ENCODE assay signal across 26 cellular contexts in the genomic region with DNA sequence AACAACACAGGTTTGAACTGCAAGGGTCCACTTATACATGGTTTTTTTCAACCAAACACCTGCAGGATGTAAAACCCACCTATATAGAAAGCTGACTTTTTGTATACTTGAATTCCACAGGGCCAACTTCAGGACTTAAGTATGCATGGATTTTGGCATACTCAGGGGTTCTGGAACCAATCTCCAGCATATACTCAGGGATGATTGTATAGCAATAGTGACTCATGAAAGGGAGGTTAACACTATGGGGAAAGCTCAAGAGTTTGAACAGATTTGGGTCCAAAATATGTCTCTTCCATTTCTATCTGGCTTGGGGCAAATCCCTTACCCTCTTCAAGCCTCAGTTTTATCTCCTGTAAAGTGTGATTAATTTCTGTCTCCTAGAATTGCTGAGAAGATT.
DNase-seq lines count a peak whose midpoint lies in the region; FAIRE-seq and TF ChIP-seq lines count a peak whose summit lies in the region.
"Had no signal": no experiment of that assay in that cellular context is flagged by ENCODE, and none has a peak within 500 bp of the region (broad histone marks: within the 10 kb centered on the region; RNA-seq: fewer than 3 reads in every experiment).

No MANE protein-coding gene starts in this region.

- peak overlapping the region; percentile 95 for H3K27ac Mint-ChIP-seq in activated CD4-positive, alpha-beta T cell treated with anti-CD3 and anti-CD28 coated beads, Interleukin-2, amount 10 ng/mL, durations not matched to agents 24 days and 14 days
- H3K27ac Mint-ChIP-seq in astrocyte (ENCODE audit: unreplicated experiment), result peak overlapping the region; percentile 48
- H3K27ac Mint-ChIP-seq: activated naive CD4-positive, alpha-beta T cell treated with anti-CD3 and anti-CD28 coated beads, Interleukin-2, amount 50 U/mL, for 24 hours; CD8-positive, alpha-beta T cell; nephron progenitor cell had no signal

- H3K9me3 ChIP-seq in astrocyte (ENCODE audit: insufficient read depth, low read depth, low read length) (no peaks in the 10 kb centered on the region), trophoblast cell (ENCODE audit: insufficient read depth, low read depth, low read length) (no peaks in the 10 kb centered on the region), prostate gland (no peaks in the 10 kb centered on the region), small intestine (ENCODE audit: control insufficient read depth, low read depth) (no peaks in the 10 kb centered on the region)
- H3K9me3 ChIP-seq: A549, esophagus squamous epithelium, Peyer's patch, psoas muscle, spleen, upper lobe of left lung had no signal

- no peaks in the 10 kb centered on the region for H4K20me1 ChIP-seq in astrocyte (ENCODE audit: insufficient read depth, low read length)

- no peak for TF ChIP-seq POLR2A in prostate gland (IDR thresholded peaks at IDR 0.05)

- H4K8ac ChIP-seq in trophoblast cell (ENCODE audit: low read depth, low read length), result no peak overlapping the region

- H3K23ac ChIP-seq in trophoblast cell (ENCODE audit: low read length), result no peak overlapping the region

- H3K4me1 Mint-ChIP-seq in activated CD4-positive, alpha-beta T cell treated with anti-CD3 and anti-CD28 coated beads, Interleukin-2, amount 10 ng/mL, durations not matched to agents 24 days and 14 days, result peaks cover 79% of the 10 kb centered on the region
- peaks cover 66% of the 10 kb centered on the region for H3K4me1 Mint-ChIP-seq in astrocyte (ENCODE audit: low read depth, unreplicated experiment)

- DNase-seq in activated CD4-positive, alpha-beta T cell treated with anti-CD3 and anti-CD28 coated beads, Interleukin-2, amount 10 ng/mL, durations not matched to agents 24 days and 14 days, result no peak
- no peak for DNase-seq in activated CD4-positive, alpha-beta T cell treated with anti-CD3 and anti-CD28 coated beads, Interleukin-2, amount 50 U/mL, for 1 hour
- DNase-seq in HS-27A (ENCODE audit: low read depth) (peak; percentile 49), astrocyte (ENCODE audit: low read depth) (peak; percentile 72), trophoblast cell (no peak), prostate gland (ENCODE audit: low spot score) (no peak), DMS153 treated with DMSO at 0.1 percent for 48 hours (lab: John Stamatoyannopoulos, UW; ENCODE audit: unreplicated experiment) (no peak), small intestine (no peak)
- DNase-seq: CD8-positive, alpha-beta T cell; central memory CD4-positive, alpha-beta T cell; DND-41; effector CD8-positive, alpha-beta T cell; esophagus squamous epithelium; hypothalamus; kidney glomerular epithelial cell; mesendoderm; NCI-H1417 treated with DMSO at 0.1 percent for 48 hours; NCI-H82; nephron progenitor cell; Peyer's patch; psoas muscle; spleen; upper lobe of left lung had no signal

- H3K4me1 ChIP-seq in astrocyte (ENCODE audit: insufficient read depth, low read length) (peaks cover 48% of the 10 kb centered on the region), trophoblast cell (ENCODE audit: control insufficient read depth in 1 of 2, insufficient read depth in 2 of 2, low read length in 2 of 2) (peaks cover 16 to 25% of the 10 kb centered on the region in 2 experiments), prostate gland (replicated peaks) (no peaks in the 10 kb centered on the region), small intestine (ENCODE audit: control insufficient read depth in 2 of 2, insufficient read depth in 1 of 2, low read depth in 1 of 2, low read length in 1 of 2) (peaks cover 0 to 5% of the 10 kb centered on the region in 2 donors)

- no peak overlapping the region for H3K14ac ChIP-seq in trophoblast cell (ENCODE audit: low read length)

- H3K4me3 Mint-ChIP-seq in activated CD4-positive, alpha-beta T cell treated with anti-CD3 and anti-CD28 coated beads, Interleukin-2, amount 10 ng/mL, durations not matched to agents 24 days and 14 days, result peak overlapping the region; percentile 60
- H3K4me3 Mint-ChIP-seq in astrocyte (ENCODE audit: unreplicated experiment), result no peak overlapping the region
- H3K4me3 Mint-ChIP-seq: activated naive CD4-positive, alpha-beta T cell treated with anti-CD3 and anti-CD28 coated beads, Interleukin-2, amount 50 U/mL, for 24 hours; CD8-positive, alpha-beta T cell; nephron progenitor cell had no signal

- H2AFZ ChIP-seq in astrocyte (ENCODE audit: low read depth, low read length) (no peak overlapping the region), trophoblast cell (ENCODE audit: insufficient read depth, low read length, poor library complexity) (no peak overlapping the region)

- no peak overlapping the region for H2BK5ac ChIP-seq in trophoblast cell (ENCODE audit: low read depth, low read length, poor library complexity)

- H3K36me3 ChIP-seq in astrocyte (ENCODE audit: insufficient read depth, low read length), result peaks cover 65% of the 10 kb centered on the region
- no peaks in the 10 kb centered on the region for H3K36me3 ChIP-seq in trophoblast cell (ENCODE audit: control insufficient read depth in 1 of 2, insufficient read depth in 2 of 2, low read length in 2 of 2)
- no peaks in the 10 kb centered on the region for H3K36me3 ChIP-seq in prostate gland
- H3K36me3 ChIP-seq in small intestine (ENCODE audit: control insufficient read depth in 2 of 2, insufficient read depth in 2 of 2, low read length in 2 of 2), result peaks cover 0 to 16% of the 10 kb centered on the region in 2 donors

- H3K4me2 ChIP-seq in astrocyte (ENCODE audit: low read length) (no peak overlapping the region), trophoblast cell (ENCODE audit: low read length) (no peak overlapping the region)
- H3K4me2 ChIP-seq: A549 had no signal

- FAIRE-seq in astrocyte (lab: Jason Lieb, UNC) (no peak), small intestine (lab: Jason Lieb, UNC) (no peak)
- FAIRE-seq: A549, GM19239 had no signal

- H4K12ac ChIP-seq in trophoblast cell (ENCODE audit: low read depth, low read length), result no peak overlapping the region

- intact Hi-C loops in activated CD4-positive, alpha-beta T cell treated with anti-CD3 and anti-CD28 coated beads, Interleukin-2, amount 10 ng/mL, durations not matched to agents 24 days and 14 days (cut with micrococcal nuclease), result no loop called here
- intact Hi-C loops in prostate gland (cut with DNase I), result no loop called here

- H2BK120ac ChIP-seq in trophoblast cell (ENCODE audit: insufficient read depth, low read length, poor library complexity), result no peak overlapping the region

- peaks cover 34% of the 10 kb centered on the region for H3K9me3 Mint-ChIP-seq in activated CD4-positive, alpha-beta T cell treated with anti-CD3 and anti-CD28 coated beads, Interleukin-2, amount 10 ng/mL, durations not matched to agents 24 days and 14 days
- H3K9me3 Mint-ChIP-seq in astrocyte (ENCODE audit: unreplicated experiment), result peaks cover 5% of the 10 kb centered on the region
- H3K9me3 Mint-ChIP-seq: activated naive CD4-positive, alpha-beta T cell treated with anti-CD3 and anti-CD28 coated beads, Interleukin-2, amount 50 U/mL, for 24 hours; CD8-positive, alpha-beta T cell; nephron progenitor cell had no signal

- no peaks in the 10 kb centered on the region for H3K27me3 ChIP-seq in astrocyte (ENCODE audit: insufficient read depth, low read length)
- H3K27me3 ChIP-seq in trophoblast cell (ENCODE audit: insufficient read depth, low read length), result no peaks in the 10 kb centered on the region
- H3K27me3 ChIP-seq in prostate gland (replicated peaks; ENCODE audit: insufficient read depth), result no peaks in the 10 kb centered on the region
- no peaks in the 10 kb centered on the region for H3K27me3 ChIP-seq in small intestine (ENCODE audit: control insufficient read depth in 2 of 2, insufficient read depth in 2 of 2, low read length in 2 of 2)
- H3K27me3 ChIP-seq: esophagus squamous epithelium, Peyer's patch, spleen, upper lobe of left lung had no signal

- peak overlapping the region; percentile 80 for H3K9ac ChIP-seq in astrocyte (ENCODE audit: low read length)
- H3K9ac ChIP-seq in trophoblast cell (ENCODE audit: low read length), result no peak overlapping the region

- H3K4ac ChIP-seq in trophoblast cell (ENCODE audit: low read depth, low read length), result no peak overlapping the region

- no peak overlapping the region for H2BK12ac ChIP-seq in trophoblast cell (ENCODE audit: low read length)

- H3K79me2 ChIP-seq in astrocyte (ENCODE audit: insufficient read depth, low read length) (peaks cover 76% of the 10 kb centered on the region), trophoblast cell (ENCODE audit: control insufficient read depth, insufficient read depth, low read length, poor library complexity) (no peaks in the 10 kb centered on the region)

- H3K18ac ChIP-seq in trophoblast cell (ENCODE audit: low read length), result no peak overlapping the region

- no peak overlapping the region for H4K91ac ChIP-seq in trophoblast cell (ENCODE audit: low read depth, low read length)

- H3K27ac ChIP-seq in astrocyte (ENCODE audit: low read depth, low read length) (peak overlapping the region; percentile 99), trophoblast cell (ENCODE audit: low read depth, low read length) (peak overlapping the region; percentile 25), prostate gland (no peak overlapping the region), small intestine (ENCODE audit: low read depth in 1 of 2, low read length in 1 of 2) (no peak overlapping the region)
- H3K27ac ChIP-seq: A549, esophagus squamous epithelium, Peyer's patch, psoas muscle, spleen, upper lobe of left lung had no signal

- TF ChIP-seq CTCF in astrocyte (IDR thresholded peaks at IDR 0.05; ENCODE audit: insufficient read depth, low read depth, low read length), result no peak
- TF ChIP-seq CTCF in prostate gland (IDR thresholded peaks at IDR 0.05), result no peak

- H2AK5ac ChIP-seq in trophoblast cell (ENCODE audit: low read length), result no peak overlapping the region

- H3K4me3 ChIP-seq in astrocyte (ENCODE audit: insufficient read depth, low read depth, low read length) (no peak overlapping the region), trophoblast cell (ENCODE audit: low read depth, low read length) (no peak overlapping the region), prostate gland (no peak overlapping the region), small intestine (ENCODE audit: low read depth in 1 of 2, low read length in 2 of 2) (no peak overlapping the region)
- H3K4me3 ChIP-seq: A549, esophagus squamous epithelium, Peyer's patch, psoas muscle, spleen, upper lobe of left lung had no signal

- H3K79me1 ChIP-seq in trophoblast cell (ENCODE audit: low read length), result peaks cover 12% of the 10 kb centered on the region

- no peaks in the 10 kb centered on the region for H3K27me3 Mint-ChIP-seq in activated CD4-positive, alpha-beta T cell treated with anti-CD3 and anti-CD28 coated beads, Interleukin-2, amount 10 ng/mL, durations not matched to agents 24 days and 14 days
- no peaks in the 10 kb centered on the region for H3K27me3 Mint-ChIP-seq in astrocyte (ENCODE audit: low read depth, unreplicated experiment)
- H3K27me3 Mint-ChIP-seq: activated naive CD4-positive, alpha-beta T cell treated with anti-CD3 and anti-CD28 coated beads, Interleukin-2, amount 50 U/mL, for 24 hours had no signal

- H3K36me3 Mint-ChIP-seq in activated CD4-positive, alpha-beta T cell treated with anti-CD3 and anti-CD28 coated beads, Interleukin-2, amount 10 ng/mL, durations not matched to agents 24 days and 14 days (ENCODE audit: low read depth), result peaks cover 93% of the 10 kb centered on the region
- peaks cover 66% of the 10 kb centered on the region for H3K36me3 Mint-ChIP-seq in astrocyte (ENCODE audit: low read depth, unreplicated experiment)

Comparison
In these comparisons a context has a peak if more than half of its experiments do, and no peak if none do; other contexts are left out.
1. DNase-seq: peak in HS-27A (single experiment) and astrocyte (single experiment); none in activated CD4-positive, alpha-beta T cell treated with anti-CD3 and anti-CD28 coated beads, Interleukin-2, amount 10 ng/mL, durations not matched to agents 24 days and 14 days (single experiment), activated CD4-positive, alpha-beta T cell treated with anti-CD3 and anti-CD28 coated beads, Interleukin-2, amount 50 U/mL, for 1 hour (single experiment), trophoblast cell (0 of 2), prostate gland (single experiment), DMS153 treated with DMSO at 0.1 percent for 48 hours (single experiment) and small intestine (single experiment).
2. H3K27ac ChIP-seq: peak in astrocyte (single experiment) and trophoblast cell (single experiment); none in prostate gland (0 of 2) and small intestine (0 of 2).